17 cellular contexts compared by ENCODE assay signal in the genomic region with DNA sequence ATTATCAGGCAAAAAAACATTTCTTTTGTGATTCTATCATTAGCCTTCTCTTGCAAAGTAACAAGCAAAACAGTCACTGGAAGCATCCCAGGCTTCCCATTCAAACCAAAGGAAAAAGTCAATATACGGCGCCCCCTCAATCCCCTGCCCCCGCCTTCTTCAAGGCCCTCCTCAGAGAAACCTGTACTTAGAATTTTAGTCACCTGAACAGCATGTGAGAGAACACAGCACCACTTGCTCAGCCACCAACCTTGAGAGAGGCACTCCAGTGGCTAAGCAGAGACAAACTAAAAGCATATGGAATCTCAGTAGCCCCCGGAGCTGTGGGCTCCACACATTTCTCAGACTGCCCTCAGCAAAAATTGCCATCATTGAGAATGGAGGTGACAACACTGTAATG. TPM values are rescaled to one million over a fixed set of nuclear protein-coding genes. Genes with fewer than 3 reads are reported as not detected.
A peak's percentile ranks its signal among the peaks of the same experiment; 100 is the strongest.
DNase-seq lines count a peak whose midpoint lies in the region; ATAC-seq and TF ChIP-seq lines count a peak whose summit lies in the region.
"Had no signal": no experiment of that assay in that cellular context is flagged by ENCODE, and none has a peak within 500 bp of the region (broad histone marks: within the 10 kb centered on the region; RNA-seq: fewer than 3 reads in every experiment).

No MANE protein-coding gene starts in this region.

- H3K9ac ChIP-seq in mesendoderm (ENCODE audit: low read length), result no peak overlapping the region

- no peak overlapping the region for H2AK5ac ChIP-seq in mesendoderm (ENCODE audit: low read length)

- no peaks in the 10 kb centered on the region for H3K4me1 ChIP-seq in mesendoderm (ENCODE audit: control insufficient read depth, low read depth, low read length)

- H3K27me3 Mint-ChIP-seq in activated T-cell treated with anti-CD3 and anti-CD28 coated beads, Interleukin-2, amount 50 U/mL, for 4 hours (ENCODE audit: low read depth), result no peaks in the 10 kb centered on the region
- no peaks in the 10 kb centered on the region for H3K27me3 Mint-ChIP-seq in neural crest cell (ENCODE audit: low read depth)

- no peak overlapping the region for H2BK120ac ChIP-seq in mesendoderm (ENCODE audit: low read depth, low read length)

- H3K9me3 Mint-ChIP-seq in activated T-cell treated with anti-CD3 and anti-CD28 coated beads, Interleukin-2, amount 50 U/mL, for 4 hours, result no peaks in the 10 kb centered on the region
- H3K9me3 Mint-ChIP-seq in neural crest cell, result no peaks in the 10 kb centered on the region
- H3K9me3 Mint-ChIP-seq: endodermal cell, H9 had no signal

- H4K8ac ChIP-seq in mesendoderm (ENCODE audit: low read depth, low read length), result no peak overlapping the region

- WGBS in mesendoderm (ENCODE audit: extremely low coverage, insufficient coverage, low lambda C conversion rate), result no CpG with 5 or more reads among the region's 4 CpGs

- no peaks in the 10 kb centered on the region for H3K36me3 ChIP-seq in H7 (replicated peaks; ENCODE audit: control insufficient read depth, insufficient read depth, low read length)
- no peaks in the 10 kb centered on the region for H3K36me3 ChIP-seq in mesendoderm (ENCODE audit: control insufficient read depth, insufficient read depth, low read length)

- H3K18ac ChIP-seq in mesendoderm (ENCODE audit: low read length), result no peak overlapping the region

- H3K27ac Mint-ChIP-seq in neural crest cell (ENCODE audit: unreplicated experiment), result peak overlapping the region; percentile 72
- H3K27ac Mint-ChIP-seq: endodermal cell, H9 had no signal

- H3K23ac ChIP-seq in mesendoderm (ENCODE audit: low read length), result no peak overlapping the region

- no peak overlapping the region for H3K27ac ChIP-seq in mesendoderm (ENCODE audit: low read depth, low read length)

- H3K56ac ChIP-seq in mesendoderm (ENCODE audit: low read length), result no peak overlapping the region

- no peak for DNase-seq in activated T-cell treated with anti-CD3 and anti-CD28 coated beads, Interleukin-2, amount 50 U/mL, for 4 hours
- no peak for DNase-seq in activated T-cell treated with anti-CD3 and anti-CD28 coated beads, Interleukin-2, amount 50 U/mL, for 1 hour
- DNase-seq in H7, result peak; percentile 23
- peak; percentile 32 for DNase-seq in activated naive CD4-positive, alpha-beta T cell treated with anti-CD3 and anti-CD28 coated beads, Interleukin-2, amount 50 U/mL, for 16 hours
- DNase-seq in neural crest cell (ENCODE audit: low read depth, low spot score), result no peak
- DNase-seq in mesendoderm, result no peak
- no peak for DNase-seq in medulla oblongata (ENCODE audit: extremely low spot score)
- DNase-seq in 8988T, result no peak
- DNase-seq: endodermal cell; H9; head of caudate nucleus; MM.1S; NCI-H187; Right ventricle myocardium superior; stimulated activated CD4-positive, alpha-beta T cell treated with anti-CD3 and anti-CD28 coated beads, Interleukin-4, amount 100 ng/mL, for 1 hour; substantia nigra had no signal

- no peaks in the 10 kb centered on the region for H3K79me1 ChIP-seq in mesendoderm (ENCODE audit: low read length)

- H3K4me1 Mint-ChIP-seq in activated T-cell treated with anti-CD3 and anti-CD28 coated beads, Interleukin-2, amount 50 U/mL, for 4 hours (ENCODE audit: low read depth), result peaks cover 94% of the 10 kb centered on the region
- peaks cover 76% of the 10 kb centered on the region for H3K4me1 Mint-ChIP-seq in neural crest cell

- H4K5ac ChIP-seq in mesendoderm (ENCODE audit: low read length), result no peak overlapping the region

- H2BK5ac ChIP-seq in mesendoderm (ENCODE audit: low read length), result no peak overlapping the region

- H3K27me3 ChIP-seq in H7 (ENCODE audit: control insufficient read depth, insufficient read depth, low read length), result no peaks in the 10 kb centered on the region; the same call in 1 of the 2 replicates
- no peaks in the 10 kb centered on the region for H3K27me3 ChIP-seq in mesendoderm (ENCODE audit: insufficient read depth, low read length, poor library complexity)

- no peak overlapping the region for H2BK15ac ChIP-seq in mesendoderm (replicated peaks; ENCODE audit: low read depth)

- H3K4me2 ChIP-seq in mesendoderm (ENCODE audit: low read length), result no peak overlapping the region

- ATAC-seq in activated T-cell treated with anti-CD3 and anti-CD28 coated beads, Interleukin-2, amount 50 U/mL, for 4 hours, result no peak
- ATAC-seq: activated CD4-positive, CD25-positive, alpha-beta regulatory T cell treated with anti-CD3 and anti-CD28 coated beads, Interleukin-2, amount 50 U/mL, for 24 hours had no signal

- no peaks in the 10 kb centered on the region for H3K79me2 ChIP-seq in mesendoderm (ENCODE audit: control insufficient read depth, insufficient read depth, low read length)

- peak overlapping the region; percentile 58 for H3K4me3 Mint-ChIP-seq in activated T-cell treated with anti-CD3 and anti-CD28 coated beads, Interleukin-2, amount 50 U/mL, for 4 hours
- peak overlapping the region; percentile 53 for H3K4me3 Mint-ChIP-seq in neural crest cell
- H3K4me3 Mint-ChIP-seq: endodermal cell had no signal

- no peak for TF ChIP-seq CTCF in neural crest cell (conservative IDR thresholded peaks at IDR 0.05)

- H3K4me3 ChIP-seq in H7 (ENCODE audit: insufficient read depth, low read depth, low read length) (no peak overlapping the region), mesendoderm (ENCODE audit: low read length) (no peak overlapping the region)

- peaks cover 34% of the 10 kb centered on the region for H3K36me3 Mint-ChIP-seq in activated T-cell treated with anti-CD3 and anti-CD28 coated beads, Interleukin-2, amount 50 U/mL, for 4 hours (ENCODE audit: insufficient read depth)
- no peaks in the 10 kb centered on the region for H3K36me3 Mint-ChIP-seq in neural crest cell (ENCODE audit: low read depth)

- no peak overlapping the region for H3K4ac ChIP-seq in mesendoderm (ENCODE audit: low read depth, low read length)

RNA-seq across cellular contexts. Expression of a gene that starts 25.2 kb away (rescaled TPM):
- total RNA-seq in activated T-cell treated with anti-CD3 and anti-CD28 coated beads, Interleukin-2, amount 50 U/mL, for 4 hours, result 100 to 1,000 TPM; 140 to 165 (median 148) TPM
- total RNA-seq in H7 (2014; rRNA removed; shearing (Covaris generic)), result 0.28 and 0.48 TPM in 2 replicates
- total RNA-seq in neural crest cell, result 55.0 and 62.1 TPM in 2 replicates
- 12.4 TPM for polyA plus RNA-seq in mesendoderm (2013, experiment 1 of 2)
- 11.0 TPM for polyA plus RNA-seq in mesendoderm (2013, experiment 2 of 2)

Comparison
In these comparisons a context has a peak if more than half of its experiments do, and no peak if none do; other contexts are left out.
1. DNase-seq: peak in H7 (single experiment) and activated naive CD4-positive, alpha-beta T cell treated with anti-CD3 and anti-CD28 coated beads, Interleukin-2, amount 50 U/mL, for 16 hours (single experiment); none in activated T-cell treated with anti-CD3 and anti-CD28 coated beads, Interleukin-2, amount 50 U/mL, for 4 hours (single experiment), activated T-cell treated with anti-CD3 and anti-CD28 coated beads, Interleukin-2, amount 50 U/mL, for 1 hour (single experiment), neural crest cell (single experiment), mesendoderm (single experiment), medulla oblongata (single experiment) and 8988T (single experiment).
2. RNA of a gene that starts 25.2 kb away (total RNA-seq): 140 to 165 TPM in activated T-cell treated with anti-CD3 and anti-CD28 coated beads, Interleukin-2, amount 50 U/mL, for 4 hours and 55.0 to 62.1 TPM in neural crest cell; 0.28 to 0.48 TPM in H7; every median in the first group is over 10 times any median in the second.